In genomic region chr2:98269274-98269673, GRCh38 we compare ENCODE assay signal across 7 cellular contexts.
DNase-seq lines count a peak whose midpoint lies in the region; ATAC-seq, FAIRE-seq and TF ChIP-seq lines count a peak whose summit lies in the region.

No MANE protein-coding gene starts in this region.

- H3K9me3 ChIP-seq in SK-N-SH (no peaks in the 10 kb centered on the region), gastroesophageal sphincter (peaks cover 0 to 5% (median 0%) of the 10 kb centered on the region in 3 donors), gastrocnemius medialis (no peaks in the 10 kb centered on the region)

- ATAC-seq in gastroesophageal sphincter (peak; percentile 39), gastrocnemius medialis (peak; percentile 54 to 83)

- no peaks in the 10 kb centered on the region for H4K20me1 ChIP-seq in SK-N-SH (ENCODE audit: insufficient read depth)

- in situ Hi-C loops in gastrocnemius medialis (cut with MboI; ENCODE audit: low sequenced_read_pairs in 4 of 4), result loop anchor here in 2 of 4 donors (25.0 kb wide), 1 partner anchor 457 kb away; no protein-coding TSS in a partner anchor

- peak; percentile 79 for TF ChIP-seq RAD21 in SK-N-SH (IDR thresholded peaks at IDR 0.05; ENCODE audit: low read length)

- H3K4me3 ChIP-seq in SK-N-SH (ENCODE audit: low read depth in 2 of 2, low read length in 1 of 2) (no peak overlapping the region; a peak in 1 of 4 replicates), gastroesophageal sphincter (no peak overlapping the region), gastrocnemius medialis (no peak overlapping the region)

- H3K4me1 ChIP-seq in SK-N-SH (ENCODE audit: control insufficient read depth in 1 of 2, insufficient read depth in 2 of 2, low read depth in 1 of 2, low read length in 1 of 2), result no peaks in the 10 kb centered on the region
- H3K4me1 ChIP-seq in gastroesophageal sphincter, result peaks cover 0 to 25% (median 0%) of the 10 kb centered on the region in 3 donors
- H3K4me1 ChIP-seq in gastrocnemius medialis, result no peaks in the 10 kb centered on the region

- H3F3A ChIP-seq in SK-N-SH (replicated peaks; ENCODE audit: insufficient read depth), result no peaks in the 10 kb centered on the region

- H3K9ac ChIP-seq in SK-N-SH, result no peak overlapping the region

- POLR2A ChIA-PET in SK-N-SH (lab: Yijun Ruan, JAX), result no interaction called here

- H3K9me2 ChIP-seq in SK-N-SH, result no peaks in the 10 kb centered on the region

- CTCF ChIA-PET in SK-N-SH (lab: Yijun Ruan, JAX), result interaction anchor here (0.5 to 3.7 kb wide), 56 partner anchors 9 to 570 kb away, joined by 3 to 43 read pairs (median 4); no protein-coding TSS in a partner anchor

- TF ChIP-seq CTCF in SK-N-SH (IDR thresholded peaks at IDR 0.05) (peak; percentile 67), gastroesophageal sphincter (IDR thresholded peaks at IDR 0.05) (peak; percentile 51 to 78 (median 72)), gastrocnemius medialis (IDR thresholded peaks at IDR 0.05 in 4 of 5, conservative IDR thresholded peaks at IDR 0.05 in 1 of 5) (peak; percentile 56 to 73 (median 68))

- TF ChIP-seq EP300 in SK-N-SH (IDR thresholded peaks at IDR 0.05; ENCODE audit: borderline replicate concordance in 1 of 2, low read depth in 1 of 2, low read length in 1 of 2) (no peak), gastroesophageal sphincter (IDR thresholded peaks at IDR 0.05) (no peak)

- FAIRE-seq in HTR-8/SVneo (lab: Jason Lieb, UNC), result peak; percentile 28

- no peak overlapping the region for H3K4me2 ChIP-seq in SK-N-SH

- no peaks in the 10 kb centered on the region for H3K79me2 ChIP-seq in SK-N-SH (ENCODE audit: insufficient read depth)

- WGBS in SK-N-SH (ENCODE audit: low lambda C conversion rate), result 11% methylated on average over 2 of the region's 2 CpGs
- WGBS in gastroesophageal sphincter (ENCODE audit: low coverage in 1 of 2), 2 donors, result 46 to 60% methylated on average over 1 to 2 of the region's 2 CpGs

- no peak overlapping the region for H3K27ac ChIP-seq in SK-N-SH (ENCODE audit: low read depth in 2 of 2, low read length in 1 of 2)
- no peak overlapping the region for H3K27ac ChIP-seq in gastroesophageal sphincter
- no peak overlapping the region for H3K27ac ChIP-seq in gastrocnemius medialis

- H3K36me3 ChIP-seq in SK-N-SH (replicated peaks in 1 of 2; ENCODE audit: control insufficient read depth in 1 of 2, insufficient read depth in 2 of 2, low read length in 1 of 2) (no peaks in the 10 kb centered on the region), gastroesophageal sphincter (no peaks in the 10 kb centered on the region), gastrocnemius medialis (no peaks in the 10 kb centered on the region)

- H3K27me3 ChIP-seq in SK-N-SH (ENCODE audit: insufficient read depth) (no peaks in the 10 kb centered on the region; the same call in 1 of the 2 replicates), gastroesophageal sphincter (no peaks in the 10 kb centered on the region), gastrocnemius medialis (no peaks in the 10 kb centered on the region)

- no peak overlapping the region for H2AFZ ChIP-seq in SK-N-SH (ENCODE audit: low read depth)

- DNase-seq in EL, result peak; percentile 48
- DNase-seq in HTR-8/SVneo (ENCODE audit: insufficient read length, low spot score), result peak; percentile 44
- DNase-seq in SK-N-SH, result peak; percentile 61
- DNase-seq in gastrocnemius medialis, result no peak
- no peak for DNase-seq in central memory CD4-positive, alpha-beta T cell
- DNase-seq in activated T-cell treated with anti-CD3 and anti-CD28 coated beads, Interleukin-2, amount 50 U/mL, for 48 hours, result no peak

- intact Hi-C loops in gastrocnemius medialis (cut with DNase I; ENCODE audit: low total_unique reads), result loop anchor here (1.0 kb wide), 1 partner anchor 462 kb away; no protein-coding TSS in a partner anchor

- no peak for TF ChIP-seq POLR2A in gastroesophageal sphincter (IDR thresholded peaks at IDR 0.05)
- TF ChIP-seq POLR2A in gastrocnemius medialis (IDR thresholded peaks at IDR 0.05), result no peak

TF ChIP-seq in SK-N-SH, 30 proteins besides CTCF, POLR2A, EP300 and RAD21:
- TF ChIP-seq RXRA (IDR thresholded peaks at IDR 0.05; ENCODE audit: borderline replicate concordance, low read depth), result no peak
- TF ChIP-seq SMC3 (IDR thresholded peaks at IDR 0.05; ENCODE audit: low read depth, low read length), result peak; percentile 77
- no peak for TF ChIP-seq FOXJ3 (CRISPR knock-in tag; IDR thresholded peaks at IDR 0.05)
TF ChIP-seq in SK-N-SH: peak in this region for 1.

Comparison
In these comparisons a context has a peak if more than half of its experiments do, and no peak if none do; other contexts are left out.
1. DNase-seq: peak in EL (single experiment), HTR-8/SVneo (single experiment) and SK-N-SH (single experiment); none in gastrocnemius medialis (0 of 2), central memory CD4-positive, alpha-beta T cell (single experiment) and activated T-cell treated with anti-CD3 and anti-CD28 coated beads, Interleukin-2, amount 50 U/mL, for 48 hours (0 of 2).
2. Peak in every context shown above with its lines, with median percentiles within 50 percentile points of each other: CTCF ChIP-seq.